19 cellular contexts compared by ENCODE assay signal in genomic region chr2:203894262-203894661, GRCh38. TPM values are rescaled to one million over a fixed set of nuclear protein-coding genes. Genes with fewer than 3 reads are reported as not detected.
DNase-seq lines count a peak whose midpoint lies in the region; ATAC-seq and TF ChIP-seq lines count a peak whose summit lies in the region.
"Had no signal": no experiment of that assay in that cellular context is flagged by ENCODE, and none has a peak within 500 bp of the region (broad histone marks: within the 10 kb centered on the region; RNA-seq: fewer than 3 reads in every experiment).

No MANE protein-coding gene starts in this region.

- H3K36me3 Mint-ChIP-seq in activated CD4-positive, alpha-beta T cell treated with anti-CD3 and anti-CD28 coated beads for 36 hours (ENCODE audit: low read depth), result no peaks in the 10 kb centered on the region
- H3K36me3 Mint-ChIP-seq in T-helper 2 cell treated with Interferon-gamma antibody and Interleukin-4, amounts not matched to agents 5 μg/mL and 100 μg/mL, for 36 hours (ENCODE audit: low read depth), result peaks cover 12% of the 10 kb centered on the region

- POLR2A ChIA-PET in activated CD4-positive, alpha-beta T cell treated with anti-CD3 and anti-CD28 coated beads for 36 hours (lab: Charles Lee), result interaction anchor here (0.6 to 1.2 kb wide), 2 partner anchors 23 to 24 kb away, joined by 3 to 4 read pairs; no protein-coding TSS in a partner anchor

- H3K27ac Mint-ChIP-seq in activated CD4-positive, alpha-beta T cell treated with anti-CD3 and anti-CD28 coated beads for 36 hours, result peak overlapping the region; percentile 78
- H3K27ac Mint-ChIP-seq in T-helper 2 cell treated with Interferon-gamma antibody and Interleukin-4, amounts not matched to agents 5 μg/mL and 100 μg/mL, for 36 hours, result peak overlapping the region; percentile 72

- DNase-seq in activated CD4-positive, alpha-beta T cell treated with anti-CD3 and anti-CD28 coated beads for 36 hours, result no peak
- no peak for DNase-seq in activated CD4-positive, alpha-beta T cell treated with anti-CD3 and anti-CD28 coated beads, Interleukin-2, amount 50 U/mL, for 48 hours
- peak; percentile 34 for DNase-seq in T-helper 2 cell treated with Interferon-gamma antibody and Interleukin-4, amounts not matched to agents 5 μg/mL and 100 μg/mL, for 36 hours (ENCODE audit: low spot score)
- DNase-seq in fibroblast of the aortic adventitia (ENCODE audit: low read depth) (peak; percentile 6), hypothalamus (lab: John Stamatoyannopoulos, UW) (no peak), ecto neural progenitor cell (ENCODE audit: low spot score) (no peak)
- DNase-seq: 8988T; activated CD4-positive, CD25-positive, alpha-beta regulatory T cell; AML-193; NCI-H1436; NCI-H510A treated with DMSO at 0.1 percent for 48 hours; psoas muscle; stimulated activated CD4-positive, alpha-beta T cell treated with anti-CD3 and anti-CD28 coated beads, Interleukin-4, amount 100 ng/mL, for 24 hours had no signal

- peak; percentile 55 for ATAC-seq in activated CD4-positive, alpha-beta T cell treated with anti-CD3 and anti-CD28 coated beads for 36 hours
- ATAC-seq in GM19395 (IDR thresholded peaks at IDR 0.05; ENCODE audit: unreplicated experiment), result peak; percentile 58
- ATAC-seq in HG02588 (IDR thresholded peaks at IDR 0.05; ENCODE audit: unreplicated experiment), result no peak

- H3K4me1 Mint-ChIP-seq in activated CD4-positive, alpha-beta T cell treated with anti-CD3 and anti-CD28 coated beads for 36 hours, result peaks cover 79% of the 10 kb centered on the region
- peaks cover 81% of the 10 kb centered on the region for H3K4me1 Mint-ChIP-seq in T-helper 2 cell treated with Interferon-gamma antibody and Interleukin-4, amounts not matched to agents 5 μg/mL and 100 μg/mL, for 36 hours (ENCODE audit: low read depth)

- CTCF ChIA-PET in activated CD4-positive, alpha-beta T cell treated with anti-CD3 and anti-CD28 coated beads for 36 hours (lab: Charles Lee), result interaction anchor here (1.0 kb wide), 1 partner anchor 30 kb away, joined by 4 read pairs; no protein-coding TSS in a partner anchor

- no peaks in the 10 kb centered on the region for H3K9me3 Mint-ChIP-seq in activated CD4-positive, alpha-beta T cell treated with anti-CD3 and anti-CD28 coated beads for 36 hours (ENCODE audit: low read depth)
- H3K9me3 Mint-ChIP-seq in T-helper 2 cell treated with Interferon-gamma antibody and Interleukin-4, amounts not matched to agents 5 μg/mL and 100 μg/mL, for 36 hours, result peaks cover 3% of the 10 kb centered on the region

- no peak overlapping the region for H3K4me3 Mint-ChIP-seq in activated CD4-positive, alpha-beta T cell treated with anti-CD3 and anti-CD28 coated beads for 36 hours
- peak overlapping the region; percentile 33 for H3K4me3 Mint-ChIP-seq in T-helper 2 cell treated with Interferon-gamma antibody and Interleukin-4, amounts not matched to agents 5 μg/mL and 100 μg/mL, for 36 hours

- no peak overlapping the region for H3K4me3 ChIP-seq in fibroblast of the aortic adventitia (ENCODE audit: low read depth, low read length)
- H3K4me3 ChIP-seq: MG63, psoas muscle, SK-N-MC, smooth muscle cell had no signal

- intact Hi-C loops in activated CD4-positive, alpha-beta T cell treated with anti-CD3 and anti-CD28 coated beads for 36 hours (cut with DNase I, micrococcal nuclease), result loop anchor here in 1 of 2 experiments (5.0 kb wide), 3 partner anchors 82 to 317 kb away; no protein-coding TSS in a partner anchor

- no peak for TF ChIP-seq CTCF in fibroblast of the aortic adventitia (IDR thresholded peaks at IDR 0.05; ENCODE audit: insufficient read depth, low read length)

- peaks cover 2% of the 10 kb centered on the region for H3K27me3 Mint-ChIP-seq in activated CD4-positive, alpha-beta T cell treated with anti-CD3 and anti-CD28 coated beads for 36 hours
- H3K27me3 Mint-ChIP-seq in T-helper 2 cell treated with Interferon-gamma antibody and Interleukin-4, amounts not matched to agents 5 μg/mL and 100 μg/mL, for 36 hours (ENCODE audit: low read depth), result no peaks in the 10 kb centered on the region

RNA-seq across cellular contexts. Expression of gene CTLA4, which starts 26.7 kb away (rescaled TPM):
- total RNA-seq in activated CD4-positive, alpha-beta T cell treated with anti-CD3 and anti-CD28 coated beads for 36 hours, result 100 to 1,000 TPM; 121 to 127 TPM
- not detected in 2 replicates for total RNA-seq in fibroblast of the aortic adventitia (ENCODE audit: low replicate concordance)
- total RNA-seq: psoas muscle, RPMI7951, smooth muscle cell had no signal

RNA-seq across cellular contexts. Expression of gene ICOS, which starts 42.3 kb away (rescaled TPM):
- total RNA-seq in activated CD4-positive, alpha-beta T cell treated with anti-CD3 and anti-CD28 coated beads for 36 hours, result 100 to 1,000 TPM; 133 to 161 TPM
- total RNA-seq in fibroblast of the aortic adventitia (ENCODE audit: low replicate concordance), result not detected in 2 replicates
- total RNA-seq: psoas muscle, RPMI7951, smooth muscle cell had no signal

Comparison
In these comparisons a context has a peak if more than half of its experiments do, and no peak if none do; other contexts are left out.
1. DNase-seq: peak in T-helper 2 cell treated with Interferon-gamma antibody and Interleukin-4, amounts not matched to agents 5 μg/mL and 100 μg/mL, for 36 hours (single experiment) and fibroblast of the aortic adventitia (single experiment); none in activated CD4-positive, alpha-beta T cell treated with anti-CD3 and anti-CD28 coated beads for 36 hours (single experiment), activated CD4-positive, alpha-beta T cell treated with anti-CD3 and anti-CD28 coated beads, Interleukin-2, amount 50 U/mL, for 48 hours (0 of 2), hypothalamus (0 of 51) and ecto neural progenitor cell (single experiment).
2. RNA of gene CTLA4, which starts 26.7 kb away (total RNA-seq): 121 to 127 TPM in activated CD4-positive, alpha-beta T cell treated with anti-CD3 and anti-CD28 coated beads for 36 hours; not detected in fibroblast of the aortic adventitia; every median in the first group is over 100 times any median in the second.
3. RNA of gene ICOS, which starts 42.3 kb away (total RNA-seq): 133 to 161 TPM in activated CD4-positive, alpha-beta T cell treated with anti-CD3 and anti-CD28 coated beads for 36 hours; not detected in fibroblast of the aortic adventitia; every median in the first group is over 100 times any median in the second.